Comparison of ENCODE assay signal across 9 cellular contexts in genomic region chr19:42284641-42285341, GRCh38. TPM values are rescaled to one million over a fixed set of nuclear protein-coding genes. Genes with fewer than 3 reads are reported as not detected.
DNase-seq lines count a peak whose midpoint lies in the region; ATAC-seq and TF ChIP-seq lines count a peak whose summit lies in the region.
"Had no signal": no experiment of that assay in that cellular context is flagged by ENCODE, and none has a peak within 500 bp of the region (broad histone marks: within the 10 kb centered on the region; RNA-seq: fewer than 3 reads in every experiment).

No MANE protein-coding gene starts in this region.

- ATAC-seq in CD4-positive, CD25-positive, alpha-beta regulatory T cell (ENCODE audit: low read depth in 2 of 2), result no peak
- ATAC-seq in activated naive CD4-positive, alpha-beta T cell treated with anti-CD3 and anti-CD28 coated beads, Interleukin-2, amount 50 U/mL, for 72 hours, result no peak
- no peak for ATAC-seq in stimulated activated memory B cell treated with anti-CD40 and anti-IgM and Interleukin-4, amounts not matched to agents 10 μg/mL and 1 μg/mL and 100 μg/mL, for 72 hours

- peak overlapping the region; percentile 78 for H3K27ac ChIP-seq in CD4-positive, CD25-positive, alpha-beta regulatory T cell (ENCODE audit: insufficient read depth, low read length, poor library complexity, severe bottlenecking)
- no peak overlapping the region for H3K27ac ChIP-seq in HL-60 (replicated peaks)

- peak overlapping the region; percentile 97 to 98 (median 97) for H3K27ac Mint-ChIP-seq in CD4-positive, CD25-positive, alpha-beta regulatory T cell
- H3K27ac Mint-ChIP-seq in activated naive CD4-positive, alpha-beta T cell treated with anti-CD3 and anti-CD28 coated beads, Interleukin-2, amount 50 U/mL, for 72 hours, result peak overlapping the region; percentile 83 to 95
- H3K27ac Mint-ChIP-seq in stimulated activated memory B cell treated with anti-CD40 and anti-IgM and Interleukin-4, amounts not matched to agents 10 μg/mL and 1 μg/mL and 100 μg/mL, for 72 hours, result peak overlapping the region; percentile 77

- TF ChIP-seq CTCF in HL-60 (IDR thresholded peaks at IDR 0.05; ENCODE audit: insufficient read depth, low read length), result no peak

- DNase-seq in CD4-positive, CD25-positive, alpha-beta regulatory T cell, result peak in 1 of 3 donors; percentile 33
- DNase-seq in HL-60 (ENCODE audit: low read depth in 1 of 2, low spot score in 1 of 2) (peak in 1 of 2 experiments; percentile 4), NCI-H1436 (lab: John Stamatoyannopoulos, UW) (no peak), activated gamma-delta T cell treated with Interleukin-2 at 50 U/mL for 16 hours (no peak), DMS153 treated with DMSO at 0.1 percent for 48 hours (lab: John Stamatoyannopoulos, UW; ENCODE audit: unreplicated experiment) (no peak)
- DNase-seq in activated naive CD4-positive, alpha-beta T cell treated with anti-CD3 and anti-CD28 coated beads, Interleukin-2, amount 50 U/mL, for 72 hours (ENCODE audit: low spot score in 2 of 2), result no peak

- H3K36me3 Mint-ChIP-seq in CD4-positive, CD25-positive, alpha-beta regulatory T cell, result no peaks in the 10 kb centered on the region
- H3K36me3 Mint-ChIP-seq in activated naive CD4-positive, alpha-beta T cell treated with anti-CD3 and anti-CD28 coated beads, Interleukin-2, amount 50 U/mL, for 72 hours, result peaks cover 0 to 5% of the 10 kb centered on the region in 2 donors
- H3K36me3 Mint-ChIP-seq in stimulated activated memory B cell treated with anti-CD40 and anti-IgM and Interleukin-4, amounts not matched to agents 10 μg/mL and 1 μg/mL and 100 μg/mL, for 72 hours, result peaks cover 13% of the 10 kb centered on the region

- peaks cover 5% of the 10 kb centered on the region for H3K27me3 Mint-ChIP-seq in CD4-positive, CD25-positive, alpha-beta regulatory T cell
- H3K27me3 Mint-ChIP-seq in stimulated activated memory B cell treated with anti-CD40 and anti-IgM and Interleukin-4, amounts not matched to agents 10 μg/mL and 1 μg/mL and 100 μg/mL, for 72 hours, result no peaks in the 10 kb centered on the region

- H3K4me1 ChIP-seq in CD4-positive, CD25-positive, alpha-beta regulatory T cell (ENCODE audit: control insufficient read depth, insufficient read depth, low read length, poor library complexity, severe bottlenecking), result peaks cover 46% of the 10 kb centered on the region
- peaks cover 19% of the 10 kb centered on the region for H3K4me1 ChIP-seq in iPS-15b (ENCODE audit: control insufficient read depth, insufficient read depth, low read length)

- H3K27me3 ChIP-seq in CD4-positive, CD25-positive, alpha-beta regulatory T cell (ENCODE audit: control insufficient read depth, insufficient read depth, low read length), result no peaks in the 10 kb centered on the region
- no peaks in the 10 kb centered on the region for H3K27me3 ChIP-seq in HL-60 (ENCODE audit: insufficient read depth, poor library complexity, severe bottlenecking)
- H3K27me3 ChIP-seq in iPS-15b (ENCODE audit: control insufficient read depth, insufficient read depth, low read length), result no peaks in the 10 kb centered on the region

- H3K4me1 Mint-ChIP-seq in CD4-positive, CD25-positive, alpha-beta regulatory T cell, result peaks cover 0 to 25% (median 17%) of the 10 kb centered on the region in 4 donors
- peaks cover 22% of the 10 kb centered on the region for H3K4me1 Mint-ChIP-seq in stimulated activated memory B cell treated with anti-CD40 and anti-IgM and Interleukin-4, amounts not matched to agents 10 μg/mL and 1 μg/mL and 100 μg/mL, for 72 hours

- H3K9ac ChIP-seq in iPS-15b (ENCODE audit: low read depth, low read length), result no peak overlapping the region

- peak overlapping the region; percentile 74 to 96 (median 88) for H3K4me3 Mint-ChIP-seq in CD4-positive, CD25-positive, alpha-beta regulatory T cell
- H3K4me3 Mint-ChIP-seq in stimulated activated memory B cell treated with anti-CD40 and anti-IgM and Interleukin-4, amounts not matched to agents 10 μg/mL and 1 μg/mL and 100 μg/mL, for 72 hours, result peak overlapping the region; percentile 92

- peak overlapping the region; percentile 60 for H3K4me3 ChIP-seq in CD4-positive, CD25-positive, alpha-beta regulatory T cell (ENCODE audit: low read depth, low read length)
- H3K4me3 ChIP-seq in HL-60 (replicated peaks; ENCODE audit: insufficient read depth, low read length), result peak overlapping the region; percentile 53
- peak overlapping the region; percentile 74 for H3K4me3 ChIP-seq in iPS-15b (ENCODE audit: low read depth, low read length)

- H3K9me3 Mint-ChIP-seq in CD4-positive, CD25-positive, alpha-beta regulatory T cell, result no peaks in the 10 kb centered on the region
- H3K9me3 Mint-ChIP-seq in activated naive CD4-positive, alpha-beta T cell treated with anti-CD3 and anti-CD28 coated beads, Interleukin-2, amount 50 U/mL, for 72 hours, result no peaks in the 10 kb centered on the region
- H3K9me3 Mint-ChIP-seq in stimulated activated memory B cell treated with anti-CD40 and anti-IgM and Interleukin-4, amounts not matched to agents 10 μg/mL and 1 μg/mL and 100 μg/mL, for 72 hours, result no peaks in the 10 kb centered on the region

- peaks cover 29% of the 10 kb centered on the region for H3K36me3 ChIP-seq in CD4-positive, CD25-positive, alpha-beta regulatory T cell (ENCODE audit: control insufficient read depth, insufficient read depth, low read length)
- H3K36me3 ChIP-seq in iPS-15b (ENCODE audit: control insufficient read depth, insufficient read depth, low read length), result peaks cover 29% of the 10 kb centered on the region

- H3K9me3 ChIP-seq in CD4-positive, CD25-positive, alpha-beta regulatory T cell (ENCODE audit: control insufficient read depth in 2 of 2, low read length in 2 of 2), result no peaks in the 10 kb centered on the region
- H3K9me3 ChIP-seq in iPS-15b (ENCODE audit: control insufficient read depth, insufficient read depth, low read length), result no peaks in the 10 kb centered on the region

RNA-seq across cellular contexts. Expression of gene CIC, which starts 15.7 kb away (rescaled TPM):
- 124 TPM for total RNA-seq in CD4-positive, CD25-positive, alpha-beta regulatory T cell
- under 1 TPM; 0.41 to 0.91 (median 0.68) TPM for polyA plus RNA-seq in CD4-positive, CD25-positive, alpha-beta regulatory T cell
- 10 to 100 TPM; 87.7 to 90.6 TPM for total RNA-seq in activated naive CD4-positive, alpha-beta T cell treated with anti-CD3 and anti-CD28 coated beads, Interleukin-2, amount 50 U/mL, for 72 hours

RNA-seq across cellular contexts. Expression of gene PRR19, which starts 17.1 kb away (rescaled TPM):
- total RNA-seq in CD4-positive, CD25-positive, alpha-beta regulatory T cell, result not detected
- under 1 TPM; 0.10 to 0.83 (median 0.21) TPM for polyA plus RNA-seq in CD4-positive, CD25-positive, alpha-beta regulatory T cell
- 1 to 10 TPM in 1 of 2 donors, under 1 TPM in 1; 0.93 to 1.6 TPM for total RNA-seq in activated naive CD4-positive, alpha-beta T cell treated with anti-CD3 and anti-CD28 coated beads, Interleukin-2, amount 50 U/mL, for 72 hours

RNA-seq across cellular contexts. Expression of gene PAFAH1B3, which starts 17.6 kb away (rescaled TPM):
- total RNA-seq in CD4-positive, CD25-positive, alpha-beta regulatory T cell, result 27.5 TPM
- polyA plus RNA-seq in CD4-positive, CD25-positive, alpha-beta regulatory T cell, result 10 to 100 TPM; 54.5 to 71.6 (median 59.8) TPM
- 10 to 100 TPM; 50.9 to 54.2 TPM for total RNA-seq in activated naive CD4-positive, alpha-beta T cell treated with anti-CD3 and anti-CD28 coated beads, Interleukin-2, amount 50 U/mL, for 72 hours

RNA-seq across cellular contexts. Expression of gene TMEM145, which starts 28.3 kb away (rescaled TPM):
- total RNA-seq in CD4-positive, CD25-positive, alpha-beta regulatory T cell, result not detected
- polyA plus RNA-seq in CD4-positive, CD25-positive, alpha-beta regulatory T cell, result not detected
- total RNA-seq in activated naive CD4-positive, alpha-beta T cell treated with anti-CD3 and anti-CD28 coated beads, Interleukin-2, amount 50 U/mL, for 72 hours, result 1 to 10 TPM in 1 of 2 donors, under 1 TPM in 1; 0.16 to 1.8 TPM
- total RNA-seq: LHCN-M2 had no signal

RNA-seq across cellular contexts. Expression of gene ERF, which starts 29.9 kb away (rescaled TPM):
- 96.4 TPM for total RNA-seq in CD4-positive, CD25-positive, alpha-beta regulatory T cell
- polyA plus RNA-seq in CD4-positive, CD25-positive, alpha-beta regulatory T cell, result 1 to 10 TPM; 1.4 to 7.5 (median 2.6) TPM
- total RNA-seq in activated naive CD4-positive, alpha-beta T cell treated with anti-CD3 and anti-CD28 coated beads, Interleukin-2, amount 50 U/mL, for 72 hours, result 10 to 100 TPM; 48.8 to 67.8 TPM
